Comparison of ENCODE assay signal across 8 cellular contexts in the genomic region with DNA sequence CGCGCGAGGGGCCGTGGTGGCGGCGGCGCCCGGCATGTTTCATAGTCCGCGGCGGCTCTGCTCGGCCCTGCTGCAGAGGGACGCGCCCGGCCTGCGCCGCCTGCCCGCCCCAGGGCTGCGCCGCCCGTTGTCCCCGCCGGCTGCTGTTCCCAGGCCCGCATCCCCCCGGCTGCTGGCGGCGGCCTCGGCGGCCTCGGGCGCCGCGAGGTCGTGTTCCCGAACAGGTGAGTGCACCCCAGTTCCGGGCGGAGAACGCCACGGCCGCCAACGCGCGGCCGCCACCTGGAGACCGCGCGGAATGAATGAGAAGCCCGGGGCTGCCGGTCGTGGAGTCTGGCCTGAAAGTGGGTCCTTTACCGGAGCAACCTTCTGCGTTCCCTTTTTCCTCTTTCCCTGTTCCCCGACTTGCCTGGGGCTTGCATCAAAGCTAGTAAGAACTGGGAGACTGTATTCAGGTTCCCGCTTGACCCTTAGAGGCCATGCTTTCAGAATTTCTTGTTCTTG. TPM values are rescaled to one million over a fixed set of nuclear protein-coding genes. Genes with fewer than 3 reads are reported as not detected.
DNase-seq lines count a peak whose midpoint lies in the region; ATAC-seq and TF ChIP-seq lines count a peak whose summit lies in the region.

No MANE protein-coding gene starts in this region.

- intact Hi-C loops in cardiac septum (cut with DNase I): loop anchor here (2.0 to 5.0 kb wide), 2 partner anchors 61 to 161 kb away; partner anchors contain the start of gene ELF2

- H3K4me3 Mint-ChIP-seq in progenitor cell of endocrine pancreas (ENCODE audit: low read depth): peak overlapping the region; percentile 95

- DNase-seq in NCI-H82 (lab: John Stamatoyannopoulos, UW) (peak; percentile 52), NCI-H82 treated with DMSO at 0.1 percent for 48 hours (lab: John Stamatoyannopoulos, UW; ENCODE audit: unreplicated experiment) (no peak), NCI-H69 (lab: John Stamatoyannopoulos, UW) (peak; percentile 68), cardiac septum (ENCODE audit: low spot score) (peak; percentile 81), progenitor cell of endocrine pancreas (ENCODE audit: low spot score, unreplicated experiment) (no peak), dedifferentiated amniotic fluid mesenchymal stem cell (ENCODE audit: extremely low spot score) (no peak)
- peak; percentile 9 for DNase-seq in activated gamma-delta T cell treated with anti-CD3 and anti-CD28 coated beads, Interleukin-2, amount 50 U/mL, for 16 hours (ENCODE audit: low read depth)

- peak overlapping the region; percentile 96 for H3K27ac Mint-ChIP-seq in progenitor cell of endocrine pancreas

- peaks cover 5% of the 10 kb centered on the region for H3K27me3 Mint-ChIP-seq in progenitor cell of endocrine pancreas

- H3K36me3 Mint-ChIP-seq in progenitor cell of endocrine pancreas (ENCODE audit: insufficient read depth): peaks cover 1% of the 10 kb centered on the region

- no peak for TF ChIP-seq CTCF in progenitor cell of endocrine pancreas (IDR thresholded peaks at IDR 0.05; ENCODE audit: unreplicated experiment)

- peaks cover 40% of the 10 kb centered on the region for H3K4me1 Mint-ChIP-seq in progenitor cell of endocrine pancreas (ENCODE audit: low read depth)

- peak; percentile 38 for ATAC-seq in HG02763 (IDR thresholded peaks at IDR 0.05; ENCODE audit: unreplicated experiment)

- no peaks in the 10 kb centered on the region for H3K9me3 Mint-ChIP-seq in progenitor cell of endocrine pancreas (ENCODE audit: low read depth)

RNA-seq across cellular contexts. Expression of gene NOCT, which starts 0.4 kb away (rescaled TPM):
- total RNA-seq in cardiac septum (7.3 TPM), progenitor cell of endocrine pancreas (32.2 and 33.8 TPM in 2 replicates)

Comparison
In these comparisons a context has a peak if more than half of its experiments do, and no peak if none do; other contexts are left out.
1. DNase-seq: peak in NCI-H82 (single experiment), NCI-H69 (single experiment), activated gamma-delta T cell treated with anti-CD3 and anti-CD28 coated beads, Interleukin-2, amount 50 U/mL, for 16 hours (single experiment) and cardiac septum (single experiment); none in NCI-H82 treated with DMSO at 0.1 percent for 48 hours (single experiment), progenitor cell of endocrine pancreas (single experiment) and dedifferentiated amniotic fluid mesenchymal stem cell (single experiment).